Comparison of ENCODE assay signal across 8 cellular contexts in genomic region chr3:158110658-158111018, GRCh38. TPM values are rescaled to one million over a fixed set of nuclear protein-coding genes. Genes with fewer than 3 reads are reported as not detected.
DNase-seq lines count a peak whose midpoint lies in the region; ATAC-seq and TF ChIP-seq lines count a peak whose summit lies in the region.

No MANE protein-coding gene starts in this region.

- no peak for ATAC-seq in heart right ventricle
- no peak for ATAC-seq in Right ventricle myocardium inferior

- TF ChIP-seq CTCF in heart right ventricle (IDR thresholded peaks at IDR 0.05) (no peak), VCaP (conservative IDR thresholded peaks at IDR 0.05) (no peak), testis (IDR thresholded peaks at IDR 0.05) (no peak)

- peaks cover 10 to 42% (median 38%) of the 10 kb centered on the region in 7 donors for H3K27me3 ChIP-seq in heart right ventricle
- peaks cover 41% of the 10 kb centered on the region for H3K27me3 ChIP-seq in iPS-18a (ENCODE audit: control insufficient read depth, insufficient read depth, low read length)
- H3K27me3 ChIP-seq in testis, result no peaks in the 10 kb centered on the region

- TF ChIP-seq POLR2A in testis (IDR thresholded peaks at IDR 0.05), result no peak

- H3K9ac ChIP-seq in iPS-18a (ENCODE audit: low read length), result peak overlapping the region; percentile 61

- H3K36me3 ChIP-seq in heart right ventricle (no peaks in the 10 kb centered on the region), iPS-18a (ENCODE audit: control insufficient read depth, low read depth, low read length) (no peaks in the 10 kb centered on the region), testis (ENCODE audit: low read depth, missing control alignments) (no peaks in the 10 kb centered on the region)

- H3K27ac ChIP-seq in heart right ventricle (peak overlapping the region in 5 of 10 donors; percentile 62 to 86 (median 77)), VCaP (peak overlapping the region; percentile 84), iPS-18a (ENCODE audit: low read length) (no peak overlapping the region), testis (peak overlapping the region; percentile 88 to 89)

- intact Hi-C loops in heart right ventricle (cut with DNase I) (no loop called here), Right ventricle myocardium inferior (cut with DNase I) (no loop called here), testis (cut with DNase I; ENCODE audit: low total_unique reads) (no loop called here)

- no peak for DNase-seq in heart right ventricle
- DNase-seq in Right ventricle myocardium inferior (ENCODE audit: missing footprints), result no peak
- DNase-seq in testis, result no peak
- no peak for DNase-seq in NCI-H526 (lab: John Stamatoyannopoulos, UW)
- DNase-seq in medulla oblongata (ENCODE audit: extremely low spot score), result no peak
- DNase-seq in activated CD4-positive, alpha-beta T cell treated with anti-CD3 and anti-CD28 coated beads, Interleukin-2, amount 50 U/mL, for 1 hour, result no peak

- H3K4me1 ChIP-seq in heart right ventricle (peaks cover 0 to 48% (median 24%) of the 10 kb centered on the region in 9 donors), iPS-18a (ENCODE audit: control insufficient read depth, low read depth, low read length) (peaks cover 11% of the 10 kb centered on the region), testis (peaks cover 5% of the 10 kb centered on the region)

- peak overlapping the region; percentile 63 to 97 (median 84) for H3K4me3 ChIP-seq in heart right ventricle
- H3K4me3 ChIP-seq in iPS-18a (ENCODE audit: low read length), result peak overlapping the region; percentile 87
- H3K4me3 ChIP-seq in testis, result peak overlapping the region; percentile 87 to 99

- H3K9me3 ChIP-seq in heart right ventricle, result peaks cover 0 to 18% (median 0%) of the 10 kb centered on the region in 11 donors
- no peaks in the 10 kb centered on the region for H3K9me3 ChIP-seq in iPS-18a (ENCODE audit: control insufficient read depth, low read depth, low read length)
- H3K9me3 ChIP-seq in testis, result no peaks in the 10 kb centered on the region

- WGBS in heart right ventricle, 2 donors, result 10 to 16% methylated on average over 4 of the region's 4 CpGs
- 4 to 10% methylated on average over 4 of the region's 4 CpGs for WGBS in testis, 2 donors

RNA-seq across cellular contexts. Expression of gene RSRC1, which starts 0.7 kb away (rescaled TPM):
- total RNA-seq in heart right ventricle (10 to 100 TPM; 19.8 to 27.6 (median 21.9) TPM), Right ventricle myocardium inferior (22.9 TPM), testis (10 to 100 TPM; 43.8 to 53.3 TPM)
- polyA plus RNA-seq in heart right ventricle (10 to 100 TPM; 12.6 to 13.8 TPM), testis (ENCODE audit: insufficient read depth, low read depth, low replicate concordance) (12.6 TPM)

RNA-seq across cellular contexts. Expression of gene SHOX2, which starts 4.4 kb away (rescaled TPM):
- total RNA-seq in heart right ventricle (under 1 TPM in 7 of 10 donors, not detected in 3; 0.28 to 1.00 (median 0.49) TPM), Right ventricle myocardium inferior (0.41 TPM), testis (1 to 10 TPM; 2.0 to 3.0 TPM)
- polyA plus RNA-seq in heart right ventricle (under 1 TPM; 0.14 to 0.22 TPM), testis (ENCODE audit: insufficient read depth, low read depth, low replicate concordance) (3.2 TPM)
